In genomic region chr9:77177894-77178794, GRCh38 we compare ENCODE assay signal across 8 cellular contexts. TPM values are rescaled to one million over a fixed set of nuclear protein-coding genes. Genes with fewer than 3 reads are reported as not detected.
DNase-seq lines count a peak whose midpoint lies in the region; ATAC-seq and TF ChIP-seq lines count a peak whose summit lies in the region.

No MANE protein-coding gene starts in this region.

- peak; percentile 25 for ATAC-seq in GM19023 (IDR thresholded peaks at IDR 0.05; ENCODE audit: unreplicated experiment)
- peak; percentile 12 for ATAC-seq in HG03432 (IDR thresholded peaks at IDR 0.05; ENCODE audit: unreplicated experiment)
- ATAC-seq in Right ventricle myocardium superior (ENCODE audit: poor library complexity), result peak; percentile 34
- peak; percentile 61 to 68 for ATAC-seq in upper lobe of left lung (ENCODE audit: low FRiP score in 2 of 2)

- peak overlapping the region; percentile 47 for H2AFZ ChIP-seq in trophoblast cell (ENCODE audit: insufficient read depth, low read length, poor library complexity)

- no peak for TF ChIP-seq POLR2A in upper lobe of left lung (IDR thresholded peaks at IDR 0.05)

- peak overlapping the region; percentile 86 for H3K27ac Mint-ChIP-seq in activated naive CD4-positive, alpha-beta T cell treated with anti-CD3 and anti-CD28 coated beads, Interleukin-2, amount 10 ng/mL, durations not matched to agents 7 days and 5 days

- peaks cover 6% of the 10 kb centered on the region for H3K36me3 Mint-ChIP-seq in activated naive CD4-positive, alpha-beta T cell treated with anti-CD3 and anti-CD28 coated beads, Interleukin-2, amount 10 ng/mL, durations not matched to agents 7 days and 5 days

- H2BK12ac ChIP-seq in trophoblast cell (ENCODE audit: low read length), result peak overlapping the region; percentile 1

- H3K27me3 Mint-ChIP-seq in activated naive CD4-positive, alpha-beta T cell treated with anti-CD3 and anti-CD28 coated beads, Interleukin-2, amount 10 ng/mL, durations not matched to agents 7 days and 5 days, result peaks cover 18% of the 10 kb centered on the region

- no peak for TF ChIP-seq CTCF in upper lobe of left lung (IDR thresholded peaks at IDR 0.05)

- intact Hi-C loops in Right ventricle myocardium superior (cut with DNase I), result no loop called here

- H3K18ac ChIP-seq in trophoblast cell (ENCODE audit: low read length), result peak overlapping the region; percentile 77

- H3K4me3 Mint-ChIP-seq in activated naive CD4-positive, alpha-beta T cell treated with anti-CD3 and anti-CD28 coated beads, Interleukin-2, amount 10 ng/mL, durations not matched to agents 7 days and 5 days, result peak overlapping the region; percentile 96

- peak overlapping the region; percentile 48 for H2BK120ac ChIP-seq in trophoblast cell (ENCODE audit: insufficient read depth, low read length, poor library complexity)

- H3K4me2 ChIP-seq in trophoblast cell (ENCODE audit: low read length), result peak overlapping the region; percentile 95

- H3K4me3 ChIP-seq in trophoblast cell (ENCODE audit: low read depth, low read length) (peak overlapping the region; percentile 95), upper lobe of left lung (peak overlapping the region; percentile 75 to 97 (median 86))

- H4K12ac ChIP-seq in trophoblast cell (ENCODE audit: low read depth, low read length), result peak overlapping the region; percentile 77

- in situ Hi-C loops in SK-MEL-5 (cut with HindIII; ENCODE audit: low pct_unique_long_range_greater_than_20kb, low sequenced_read_pairs), result no loop called here

- H3K9me3 ChIP-seq in trophoblast cell (ENCODE audit: insufficient read depth, low read depth, low read length), result no peaks in the 10 kb centered on the region
- no peaks in the 10 kb centered on the region for H3K9me3 ChIP-seq in upper lobe of left lung

- peak overlapping the region; percentile 34 for H3K4ac ChIP-seq in trophoblast cell (ENCODE audit: low read depth, low read length)

- DNase-seq in A172 (ENCODE audit: low spot score) (peak; percentile 28), SK-MEL-5 (ENCODE audit: low read depth, low spot score) (peak; percentile 13), Right ventricle myocardium superior (peak; percentile 58), trophoblast cell (peak; percentile 20 to 46), upper lobe of left lung (peak; percentile 53 to 85)
- peak; percentile 69 for DNase-seq in activated naive CD4-positive, alpha-beta T cell treated with anti-CD3 and anti-CD28 coated beads, Interleukin-2, amount 10 ng/mL, durations not matched to agents 7 days and 5 days

- H3K79me1 ChIP-seq in trophoblast cell (ENCODE audit: low read length), result peaks cover 10% of the 10 kb centered on the region

- peak overlapping the region; percentile 61 for H4K91ac ChIP-seq in trophoblast cell (ENCODE audit: low read depth, low read length)

- no peak overlapping the region for H3K23ac ChIP-seq in trophoblast cell (ENCODE audit: low read length)

- no peaks in the 10 kb centered on the region for H3K9me3 Mint-ChIP-seq in activated naive CD4-positive, alpha-beta T cell treated with anti-CD3 and anti-CD28 coated beads, Interleukin-2, amount 10 ng/mL, durations not matched to agents 7 days and 5 days

- H3K27me3 ChIP-seq in trophoblast cell (ENCODE audit: insufficient read depth, low read length) (no peaks in the 10 kb centered on the region), upper lobe of left lung (no peaks in the 10 kb centered on the region)

- peaks cover 11% of the 10 kb centered on the region for H3K79me2 ChIP-seq in trophoblast cell (ENCODE audit: control insufficient read depth, insufficient read depth, low read length, poor library complexity)

- H3K14ac ChIP-seq in trophoblast cell (ENCODE audit: low read length), result peak overlapping the region; percentile 85

- WGBS in trophoblast cell (ENCODE audit: extremely low coverage, insufficient coverage, insufficient read length), result no CpG with 5 or more reads among the region's 57 CpGs
- WGBS in upper lobe of left lung, 2 donors, result 1 to 2% methylated on average over 23 to 57 of the region's 57 CpGs

- peak overlapping the region; percentile 50 for H2BK5ac ChIP-seq in trophoblast cell (ENCODE audit: low read depth, low read length, poor library complexity)

- H3K9ac ChIP-seq in trophoblast cell (ENCODE audit: low read length), result peak overlapping the region; percentile 67

- peak overlapping the region; percentile 59 for H2AK5ac ChIP-seq in trophoblast cell (ENCODE audit: low read length)

- peak overlapping the region; percentile 44 for H4K8ac ChIP-seq in trophoblast cell (ENCODE audit: low read depth, low read length)

- CTCF ChIA-PET in activated naive CD4-positive, alpha-beta T cell treated with anti-CD3 and anti-CD28 coated beads, Interleukin-2, amount 10 ng/mL, durations not matched to agents 7 days and 5 days (lab: Charles Lee), result interaction anchor here (0.6 to 0.9 kb wide), 2 partner anchors 13 to 1086 kb away, joined by 3 read pairs; no protein-coding TSS in a partner anchor

- no peaks in the 10 kb centered on the region for H3K36me3 ChIP-seq in trophoblast cell (ENCODE audit: control insufficient read depth in 1 of 2, insufficient read depth in 2 of 2, low read length in 2 of 2)
- H3K36me3 ChIP-seq in upper lobe of left lung, result no peaks in the 10 kb centered on the region

- peaks cover 24% of the 10 kb centered on the region for H3K4me1 Mint-ChIP-seq in activated naive CD4-positive, alpha-beta T cell treated with anti-CD3 and anti-CD28 coated beads, Interleukin-2, amount 10 ng/mL, durations not matched to agents 7 days and 5 days

- H3K27ac ChIP-seq in trophoblast cell (ENCODE audit: low read depth, low read length) (peak overlapping the region; percentile 61), upper lobe of left lung (peak overlapping the region; percentile 85 to 89 (median 88))

- no peak for TF ChIP-seq EP300 in upper lobe of left lung (IDR thresholded peaks at IDR 0.05)

- no peaks in the 10 kb centered on the region for H3K4me1 ChIP-seq in trophoblast cell (ENCODE audit: control insufficient read depth in 1 of 2, insufficient read depth in 2 of 2, low read length in 2 of 2)
- peaks cover 8 to 26% (median 15%) of the 10 kb centered on the region in 4 donors for H3K4me1 ChIP-seq in upper lobe of left lung

RNA-seq across cellular contexts. Expression of gene VPS13A, which starts 0.8 kb away (rescaled TPM):
- 29.4 and 40.9 TPM in 2 replicates for total RNA-seq in A172 (2014; rRNA removed; shearing (Covaris generic))
- total RNA-seq in SK-MEL-5 (2014; rRNA removed; shearing (Covaris generic)), result 22.8 and 27.0 TPM in 2 replicates
- 8.9 and 9.0 TPM in 2 replicates for polyA plus RNA-seq in SK-MEL-5 (2015; cell fraction: cytosol; rRNA removed)
- polyA plus RNA-seq in SK-MEL-5 (2015; cell fraction: nucleus; rRNA removed), result 144 and 182 TPM in 2 replicates
- total RNA-seq in Right ventricle myocardium superior (35.0 TPM), upper lobe of left lung (10 to 100 TPM; 21.6 to 90.0 (median 31.4) TPM)
- polyA plus RNA-seq in trophoblast cell (2013), result 18.1 and 18.4 TPM in 2 replicates

Comparison
In these comparisons a context has a peak if more than half of its experiments do, and no peak if none do; other contexts are left out.
1. Peak in every context shown above with its lines: DNase-seq, ATAC-seq, H3K4me3 ChIP-seq and H3K27ac ChIP-seq.
2. DNase-seq: peak in every context shown above with its lines; median percentile 69 in activated naive CD4-positive, alpha-beta T cell treated with anti-CD3 and anti-CD28 coated beads, Interleukin-2, amount 10 ng/mL, durations not matched to agents 7 days and 5 days; 69 in upper lobe of left lung; 58 in Right ventricle myocardium superior; 33 in trophoblast cell; 28 in A172; 13 in SK-MEL-5.
3. ATAC-seq: peak in every context shown above with its lines; median percentile 64 in upper lobe of left lung; 34 in Right ventricle myocardium superior; 25 in GM19023; 12 in HG03432.